In genomic region chr1:206079130-206079529, GRCh38 we compare ENCODE assay signal across 17 cellular contexts.
"Had no signal": no experiment of that assay in that cellular context is flagged by ENCODE, and none has a peak within 500 bp of the region (broad histone marks: within the 10 kb centered on the region; RNA-seq: fewer than 3 reads in every experiment).

No MANE protein-coding gene starts in this region.

- DNase-seq: activated CD4-positive, alpha-beta T cell treated with anti-CD3 and anti-CD28 coated beads for 4 hours; activated CD4-positive, alpha-beta T cell treated with anti-CD3 and anti-CD28 coated beads, Interleukin-2, amount 50 U/mL, for 48 hours; activated CD8-positive, alpha-beta memory T cell treated with anti-CD3 and anti-CD28 coated beads for 24 hours; activated effector memory CD4-positive, alpha-beta T cell treated with Interleukin-2 at 50 U/mL for 16 hours; activated naive CD4-positive, alpha-beta T cell treated with Interleukin-2 at 50 U/mL for 16 hours; anterior cingulate cortex; dermis blood vessel endothelial cell; effector CD4-positive, alpha-beta T cell; foreskin keratinocyte; heart right ventricle; naive B cell; nephron progenitor cell; ovary; right lobe of liver; stimulated activated CD4-positive, alpha-beta T cell treated with anti-CD3 and anti-CD28 coated beads, Interleukin-4, amount 100 ng/mL, for 1 hour; stimulated activated naive CD8-positive, alpha-beta T cell treated with anti-CD3 and anti-CD28 coated beads, Interleukin-15, Interleukin-2, amounts not matched to agents 100 U/mL and 50 U/mL, for 24 hours; trophoblast cell had no signal

- ATAC-seq: foreskin keratinocyte; heart right ventricle; right lobe of liver; stimulated activated naive CD8-positive, alpha-beta T cell treated with anti-CD3 and anti-CD28 coated beads, Interleukin-15, Interleukin-2, amounts not matched to agents 100 U/mL and 50 U/mL, for 24 hours had no signal
